In the genomic region with DNA sequence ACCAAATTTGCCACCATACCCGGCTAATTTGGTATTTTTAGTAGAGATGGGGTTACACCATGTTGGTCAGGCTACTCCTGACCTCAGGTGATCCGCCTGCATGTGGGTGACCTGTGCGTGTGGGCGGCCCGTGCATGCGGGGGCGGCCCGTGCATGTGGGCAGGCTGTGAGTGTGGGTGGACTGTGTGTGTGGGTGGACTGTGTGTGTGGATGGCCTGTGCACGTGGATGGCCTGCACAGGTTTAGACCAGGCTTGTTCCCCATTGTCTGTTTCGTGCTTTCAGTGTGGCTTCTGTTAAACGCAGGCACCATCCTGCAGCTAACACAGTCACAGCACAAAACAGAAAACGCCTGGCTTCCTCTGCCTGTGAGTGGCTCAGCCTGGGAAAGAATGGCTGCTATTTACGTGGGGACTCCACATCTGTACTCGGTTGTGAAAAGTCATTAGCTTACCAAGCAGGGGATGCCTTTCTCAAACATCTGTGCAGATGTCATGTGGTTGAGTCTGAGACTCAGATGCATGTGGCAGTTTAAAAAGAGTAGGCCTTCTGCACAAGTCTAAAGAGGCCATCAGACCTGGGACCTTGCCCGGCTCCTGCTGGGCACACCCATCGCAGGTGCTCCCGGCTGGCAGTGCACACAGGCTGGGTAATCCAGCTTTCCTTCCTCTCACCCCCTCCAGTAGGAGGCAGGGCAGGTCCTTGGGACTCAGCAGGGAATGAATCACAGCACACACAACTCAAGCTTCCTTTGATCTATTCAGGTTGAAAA, we compare ENCODE assay signal across 11 cellular contexts.
A peak's percentile ranks its signal among the peaks of the same experiment; 100 is the strongest.
DNase-seq lines count a peak whose midpoint lies in the region; ATAC-seq and TF ChIP-seq lines count a peak whose summit lies in the region.
"Had no signal": no experiment of that assay in that cellular context is flagged by ENCODE, and none has a peak within 500 bp of the region (broad histone marks: within the 10 kb centered on the region; RNA-seq: fewer than 3 reads in every experiment).

No MANE protein-coding gene starts in this region.

- no peaks in the 10 kb centered on the region for H3K9me3 Mint-ChIP-seq in brain
- H3K9me3 Mint-ChIP-seq in activated naive CD4-positive, alpha-beta T cell treated with anti-CD3 and anti-CD28 coated beads, Interleukin-2, amount 50 U/mL, for 72 hours, result no peaks in the 10 kb centered on the region
- H3K9me3 Mint-ChIP-seq: CD4-positive, alpha-beta memory T cell; IgD-negative memory B cell had no signal

- peak; percentile 89 for TF ChIP-seq CTCF in LNCaP clone FGC (IDR thresholded peaks at IDR 0.05; ENCODE audit: control insufficient read depth, extremely low read depth, insufficient read depth)
- TF ChIP-seq CTCF in brain (conservative IDR thresholded peaks at IDR 0.05), result peak; percentile 27 to 28
- no peak for TF ChIP-seq CTCF in lower leg skin (IDR thresholded peaks at IDR 0.05)

- no peak overlapping the region for H3K4me3 ChIP-seq in LNCaP clone FGC (ENCODE audit: low read depth, low read length)
- H3K4me3 ChIP-seq in lower leg skin (ENCODE audit: low read depth, poor library complexity, severe bottlenecking), result no peak overlapping the region

- no peak overlapping the region for H3K4me3 Mint-ChIP-seq in brain
- H3K4me3 Mint-ChIP-seq: CD4-positive, alpha-beta memory T cell; IgD-negative memory B cell had no signal

- H3K4me1 Mint-ChIP-seq in brain, result peaks cover 39% of the 10 kb centered on the region
- H3K4me1 Mint-ChIP-seq: CD4-positive, alpha-beta memory T cell; IgD-negative memory B cell had no signal

- intact Hi-C loops in lower leg skin (cut with DNase I; ENCODE audit: low total_unique reads), result loop anchor here (10.0 kb wide), 1 partner anchor 130 kb away; no protein-coding TSS in a partner anchor

- no peaks in the 10 kb centered on the region for H3K36me3 Mint-ChIP-seq in brain
- no peaks in the 10 kb centered on the region for H3K36me3 Mint-ChIP-seq in activated naive CD4-positive, alpha-beta T cell treated with anti-CD3 and anti-CD28 coated beads, Interleukin-2, amount 50 U/mL, for 72 hours
- H3K36me3 Mint-ChIP-seq: CD4-positive, alpha-beta memory T cell; IgD-negative memory B cell had no signal

- peaks cover 2% of the 10 kb centered on the region for H3K27me3 Mint-ChIP-seq in brain

- H3K27ac Mint-ChIP-seq in brain, result no peak overlapping the region
- no peak overlapping the region for H3K27ac Mint-ChIP-seq in activated naive CD4-positive, alpha-beta T cell treated with anti-CD3 and anti-CD28 coated beads, Interleukin-2, amount 50 U/mL, for 72 hours
- H3K27ac Mint-ChIP-seq: CD4-positive, alpha-beta memory T cell; IgD-negative memory B cell had no signal

- TF ChIP-seq POLR2A in lower leg skin (IDR thresholded peaks at IDR 0.05), result no peak

- DNase-seq in Ammon's horn (ENCODE audit: low spot score), result peak; percentile 54
- peak; percentile 76 for DNase-seq in LNCaP clone FGC (ENCODE audit: low read depth)
- peak; percentile 58 to 85 for DNase-seq in lower leg skin (ENCODE audit: low spot score in 2 of 2)
- DNase-seq in stimulated activated naive CD4-positive, alpha-beta T cell treated with Interleukin-2 at 50 U/mL for 16 hours (lab: John Stamatoyannopoulos, UW), result no peak
- no peak for DNase-seq in activated naive CD4-positive, alpha-beta T cell treated with anti-CD3 and anti-CD28 coated beads, Interleukin-2, amount 50 U/mL, for 72 hours (ENCODE audit: low spot score in 2 of 2)
- no peak for DNase-seq in cerebellar cortex (ENCODE audit: low spot score)
- DNase-seq: CD4-positive, alpha-beta memory T cell; dermis blood vessel endothelial cell had no signal

- 52 to 53% methylated on average over 16 to 17 of the region's 17 CpGs for WGBS in lower leg skin, 2 donors

- no peak for ATAC-seq in HG03097 (IDR thresholded peaks at IDR 0.05; ENCODE audit: low FRiP score, unreplicated experiment)
- ATAC-seq in activated naive CD4-positive, alpha-beta T cell treated with anti-CD3 and anti-CD28 coated beads, Interleukin-2, amount 50 U/mL, for 72 hours, result no peak

Comparison
In these comparisons a context has a peak if more than half of its experiments do, and no peak if none do; other contexts are left out.
1. DNase-seq: peak in Ammon's horn (single experiment), LNCaP clone FGC (single experiment) and lower leg skin (2 of 2); none in stimulated activated naive CD4-positive, alpha-beta T cell treated with Interleukin-2 at 50 U/mL for 16 hours (single experiment), activated naive CD4-positive, alpha-beta T cell treated with anti-CD3 and anti-CD28 coated beads, Interleukin-2, amount 50 U/mL, for 72 hours (0 of 2) and cerebellar cortex (single experiment).
2. CTCF ChIP-seq: peak in LNCaP clone FGC (single experiment) and brain (2 of 2); none in lower leg skin (0 of 3).